14 cellular contexts compared by ENCODE assay signal in the genomic region with DNA sequence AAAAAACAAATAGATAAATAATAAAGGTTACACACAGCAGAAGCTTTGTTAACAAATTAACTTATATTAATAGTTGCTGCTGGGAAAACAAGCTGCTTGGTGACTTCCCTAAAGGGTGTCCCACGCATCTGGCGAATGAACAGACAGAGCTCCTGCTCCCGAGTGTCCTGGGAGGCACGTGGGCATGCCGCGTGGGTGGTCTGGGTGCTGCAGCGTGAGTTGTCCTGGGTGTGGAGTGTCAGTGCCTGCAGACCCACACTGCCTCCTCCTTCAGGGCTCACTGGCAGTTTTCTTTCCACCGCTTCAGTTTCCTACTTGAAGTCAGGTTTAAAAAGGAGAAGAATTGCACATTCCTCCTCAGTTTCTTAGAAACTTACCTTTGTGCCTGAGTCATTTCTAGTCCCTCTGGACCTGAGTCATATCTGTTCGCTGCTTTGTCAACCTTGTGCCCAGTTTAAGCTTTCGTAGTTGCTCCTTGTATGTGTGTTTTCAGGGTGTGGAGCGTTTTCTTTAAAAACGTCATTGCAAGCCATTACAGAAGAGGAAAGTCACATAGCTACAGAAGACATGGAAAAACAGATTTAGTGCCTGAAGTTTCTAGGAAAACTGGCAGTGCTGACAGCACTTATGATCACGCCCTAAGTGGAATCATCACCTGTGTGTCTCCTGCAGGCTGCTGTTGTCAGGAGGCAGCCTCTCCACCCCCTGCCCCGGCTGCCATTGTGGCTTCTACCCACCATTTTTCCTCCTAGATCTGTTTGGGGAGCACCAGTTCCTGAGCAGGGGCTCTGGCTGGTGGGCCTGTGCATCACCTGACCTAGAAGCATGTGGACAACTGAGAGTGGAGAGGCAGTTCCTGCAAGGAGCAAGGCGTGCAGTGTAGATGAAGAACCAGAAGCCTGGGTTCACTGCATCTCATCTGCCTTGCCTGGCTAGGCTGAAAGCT. TPM values are rescaled to one million over a fixed set of nuclear protein-coding genes. Genes with fewer than 3 reads are reported as not detected.
DNase-seq lines count a peak whose midpoint lies in the region; ATAC-seq and TF ChIP-seq lines count a peak whose summit lies in the region.
"Had no signal": no experiment of that assay in that cellular context is flagged by ENCODE, and none has a peak within 500 bp of the region (broad histone marks: within the 10 kb centered on the region; RNA-seq: fewer than 3 reads in every experiment).

No MANE protein-coding gene starts in this region.

- H3K27ac ChIP-seq in mammary epithelial cell (ENCODE audit: insufficient read depth, low read depth, low read length) (peak overlapping the region; percentile 89), neural progenitor cell (no peak overlapping the region)
- H3K27ac ChIP-seq in naive thymus-derived CD4-positive, alpha-beta T cell (ENCODE audit: low read depth, low read length), result no peak overlapping the region
- H3K27ac ChIP-seq: SJSA1 had no signal

- dilution Hi-C loops in mammary epithelial cell (cut with HindIII; ENCODE audit: low sequenced_read_pairs), result no loop called here

- intact Hi-C loops in Calu3 (cut with micrococcal nuclease; ENCODE audit: unreplicated experiment), result no loop called here
- intact Hi-C loops in mammary epithelial cell (cut with micrococcal nuclease), result loop anchor here (1.0 to 2.0 kb wide), 3 partner anchors 9 to 59 kb away; no protein-coding TSS in a partner anchor
- intact Hi-C loops in naive thymus-derived CD4-positive, alpha-beta T cell (cut with micrococcal nuclease), result no loop called here

- H3K4me1 Mint-ChIP-seq in Calu3 (ENCODE audit: low read depth, unreplicated experiment) (no peaks in the 10 kb centered on the region), neural progenitor cell (peaks cover 11% of the 10 kb centered on the region)
- peaks cover 0 to 1% (median 0%) of the 10 kb centered on the region in 7 donors for H3K4me1 Mint-ChIP-seq in naive thymus-derived CD4-positive, alpha-beta T cell
- H3K4me1 Mint-ChIP-seq: CD14-positive monocyte had no signal

- H3K9me3 Mint-ChIP-seq in Calu3 (ENCODE audit: low read depth, unreplicated experiment) (no peaks in the 10 kb centered on the region), neural progenitor cell (no peaks in the 10 kb centered on the region)
- peaks cover 0 to 1% (median 0%) of the 10 kb centered on the region in 11 donors for H3K9me3 Mint-ChIP-seq in naive thymus-derived CD4-positive, alpha-beta T cell
- H3K9me3 Mint-ChIP-seq: activated naive CD4-positive, alpha-beta T cell treated with anti-CD3 and anti-CD28 coated beads for 36 hours; CD14-positive monocyte had no signal

- ATAC-seq in HG02642 (IDR thresholded peaks at IDR 0.05; ENCODE audit: poor library complexity, unreplicated experiment), result peak; percentile 48
- no peak for ATAC-seq in naive thymus-derived CD4-positive, alpha-beta T cell
- ATAC-seq: heart right ventricle had no signal

- in situ Hi-C loops in mammary epithelial cell (cut with MboI; ENCODE audit: low sequenced_read_pairs in 2 of 2), result loop anchor here in 1 of 2 donors (25.0 kb wide), 1 partner anchor 344 kb away; no protein-coding TSS in a partner anchor

- H3K27me3 Mint-ChIP-seq in Calu3 (ENCODE audit: unreplicated experiment), result no peaks in the 10 kb centered on the region
- peaks cover 2% of the 10 kb centered on the region for H3K27me3 Mint-ChIP-seq in neural progenitor cell (ENCODE audit: insufficient read depth, low read depth)
- no peaks in the 10 kb centered on the region for H3K27me3 Mint-ChIP-seq in naive thymus-derived CD4-positive, alpha-beta T cell

- H3K36me3 ChIP-seq in mammary epithelial cell (ENCODE audit: insufficient read depth, low read length) (no peaks in the 10 kb centered on the region), neural progenitor cell (no peaks in the 10 kb centered on the region)
- H3K36me3 ChIP-seq in naive thymus-derived CD4-positive, alpha-beta T cell (ENCODE audit: control insufficient read depth in 2 of 3, insufficient read depth in 3 of 3, low read length in 3 of 3), result no peaks in the 10 kb centered on the region
- H3K36me3 ChIP-seq: SJSA1 had no signal

- H3K4me3 Mint-ChIP-seq in Calu3 (ENCODE audit: low read depth, unreplicated experiment), result no peak overlapping the region
- no peak overlapping the region for H3K4me3 Mint-ChIP-seq in neural progenitor cell
- H3K4me3 Mint-ChIP-seq in naive thymus-derived CD4-positive, alpha-beta T cell, result no peak overlapping the region
- H3K4me3 Mint-ChIP-seq: activated naive CD4-positive, alpha-beta T cell treated with anti-CD3 and anti-CD28 coated beads for 36 hours; CD14-positive monocyte had no signal

- peak overlapping the region in 1 of 3 experiments; percentile 4 for H3K4me3 ChIP-seq in mammary epithelial cell (replicated peaks in 1 of 3; ENCODE audit: insufficient read depth in 1 of 3, low read depth in 2 of 3, low read length in 3 of 3)
- H3K4me3 ChIP-seq in neural progenitor cell, result no peak overlapping the region
- no peak overlapping the region for H3K4me3 ChIP-seq in naive thymus-derived CD4-positive, alpha-beta T cell (ENCODE audit: low read length)
- H3K4me3 ChIP-seq: heart right ventricle, SJSA1, skin epidermis had no signal

- H3K9ac ChIP-seq in mammary epithelial cell (ENCODE audit: insufficient read depth, low read length) (peak overlapping the region; percentile 68), neural progenitor cell (no peak overlapping the region)

- H3K27me3 ChIP-seq in mammary epithelial cell (ENCODE audit: insufficient read depth, low read length) (no peaks in the 10 kb centered on the region), neural progenitor cell (no peaks in the 10 kb centered on the region)
- no peaks in the 10 kb centered on the region for H3K27me3 ChIP-seq in naive thymus-derived CD4-positive, alpha-beta T cell (ENCODE audit: control insufficient read depth in 2 of 2, insufficient read depth in 2 of 2, low read length in 2 of 2)
- H3K27me3 ChIP-seq: heart right ventricle, SJSA1 had no signal

- H2AFZ ChIP-seq in mammary epithelial cell (ENCODE audit: low read depth, low read length) (peak overlapping the region; percentile 47), neural progenitor cell (replicated peaks) (no peak overlapping the region)

- BruUV-seq in Calu3 (replicated peaks; lab: Mats Ljungman, UMichigan) (no TSS peak), mammary epithelial cell (replicated peaks; lab: Mats Ljungman, UMichigan) (no TSS peak)

- WGBS in mammary epithelial cell (ENCODE audit: low coverage, missing lambda C conversion rate), result 31% methylated on average over 10 of the region's 15 CpGs

- H3F3A ChIP-seq in neural progenitor cell (ENCODE audit: low read depth), result no peaks in the 10 kb centered on the region

- POLR2A ChIA-PET in naive thymus-derived CD4-positive, alpha-beta T cell (lab: Charles Lee), result no interaction called here

- TF ChIP-seq CTCF in Calu3 (IDR thresholded peaks at IDR 0.05; ENCODE audit: unreplicated experiment) (no peak), mammary epithelial cell (conservative IDR thresholded peaks at IDR 0.05 in 1 of 2, IDR thresholded peaks at IDR 0.05 in 1 of 2; ENCODE audit: extremely low read depth in 1 of 2, insufficient read depth in 1 of 2, low read depth in 1 of 2, low read length in 2 of 2) (no peak), neural progenitor cell (IDR thresholded peaks at IDR 0.05) (no peak)

- H3K36me3 Mint-ChIP-seq in Calu3 (ENCODE audit: insufficient read depth, unreplicated experiment), result no peaks in the 10 kb centered on the region
- H3K36me3 Mint-ChIP-seq in neural progenitor cell, result peaks cover 18% of the 10 kb centered on the region
- H3K36me3 Mint-ChIP-seq in naive thymus-derived CD4-positive, alpha-beta T cell, result peaks cover 0 to 15% (median 0%) of the 10 kb centered on the region in 5 donors

- H3K9me3 ChIP-seq in mammary epithelial cell (replicated peaks; ENCODE audit: insufficient read depth, low read length) (no peaks in the 10 kb centered on the region), neural progenitor cell (ENCODE audit: low read depth) (no peaks in the 10 kb centered on the region)
- H3K9me3 ChIP-seq in naive thymus-derived CD4-positive, alpha-beta T cell (ENCODE audit: control insufficient read depth in 2 of 3, low read length in 3 of 3), result no peaks in the 10 kb centered on the region
- H3K9me3 ChIP-seq: heart right ventricle, SJSA1 had no signal

- H4K20me1 ChIP-seq in mammary epithelial cell (ENCODE audit: insufficient read depth, low read length) (no peaks in the 10 kb centered on the region), neural progenitor cell (ENCODE audit: low read depth) (peaks cover 12% of the 10 kb centered on the region)

- H3K4me2 ChIP-seq in mammary epithelial cell (ENCODE audit: insufficient read depth, low read depth, low read length) (peak overlapping the region; percentile 83), neural progenitor cell (no peak overlapping the region)

- H3K27ac Mint-ChIP-seq in Calu3 (ENCODE audit: unreplicated experiment), result peak overlapping the region; percentile 18
- peak overlapping the region; percentile 35 for H3K27ac Mint-ChIP-seq in neural progenitor cell
- no peak overlapping the region for H3K27ac Mint-ChIP-seq in naive thymus-derived CD4-positive, alpha-beta T cell
- H3K27ac Mint-ChIP-seq: activated naive CD4-positive, alpha-beta T cell treated with anti-CD3 and anti-CD28 coated beads for 36 hours had no signal

- CTCF ChIA-PET in Calu3 (lab: Charles Lee) (interaction anchor here (0.7 to 1.6 kb wide), 6 partner anchors 9 to 273 kb away, joined by 3 to 4 read pairs (median 4); a partner anchor contains a TSS), mammary epithelial cell (lab: Charles Lee; ENCODE audit: low non-redundant PET) (interaction anchor here (0.6 to 0.7 kb wide), 3 partner anchors 10 to 436 kb away, joined by 3 to 7 read pairs (median 3); no protein-coding TSS in a partner anchor)
- CTCF ChIA-PET in naive thymus-derived CD4-positive, alpha-beta T cell (lab: Charles Lee), result interaction anchor here (0.9 to 1.4 kb wide), 2 partner anchors 17 to 69 kb away, joined by 3 read pairs; no protein-coding TSS in a partner anchor

- no peaks in the 10 kb centered on the region for H3K79me2 ChIP-seq in mammary epithelial cell (ENCODE audit: insufficient read depth, low read length)
- H3K79me2 ChIP-seq in neural progenitor cell (ENCODE audit: low read depth), result no peaks in the 10 kb centered on the region

- peaks cover 19% of the 10 kb centered on the region for H3K4me1 ChIP-seq in mammary epithelial cell (ENCODE audit: insufficient read depth, low read length)
- no peaks in the 10 kb centered on the region for H3K4me1 ChIP-seq in neural progenitor cell
- H3K4me1 ChIP-seq in naive thymus-derived CD4-positive, alpha-beta T cell (ENCODE audit: control insufficient read depth in 2 of 2, insufficient read depth in 2 of 2, low read length in 2 of 2), result no peaks in the 10 kb centered on the region

- DNase-seq in Calu3, result no peak
- peak; percentile 89 for DNase-seq in mammary epithelial cell
- no peak for DNase-seq in neural progenitor cell (ENCODE audit: low spot score)
- no peak for DNase-seq in naive thymus-derived CD4-positive, alpha-beta T cell
- DNase-seq in COR-L47 (lab: John Stamatoyannopoulos, UW), result no peak
- DNase-seq in SK-N-DZ (ENCODE audit: low spot score), result no peak
- DNase-seq in effector CD4-positive, alpha-beta T cell, result no peak
- DNase-seq: activated CD4-positive, CD25-positive, alpha-beta regulatory T cell treated with anti-CD3 and anti-CD28 coated beads, Interleukin-2, amount 50 U/mL, for 72 hours; activated naive CD4-positive, alpha-beta T cell treated with anti-CD3 and anti-CD28 coated beads for 36 hours; heart right ventricle had no signal

RNA-seq across cellular contexts. Expression of a gene that starts 24.5 kb away (rescaled TPM):
- total RNA-seq in Calu3 (2022) (30.9 and 34.8 TPM in 2 replicates), mammary epithelial cell (10 to 100 TPM; 16.5 to 41.8 TPM), neural progenitor cell (ENCODE audit: low replicate concordance) (41.9 and 85.3 TPM in 2 replicates)
- 23.9 TPM for polyA plus RNA-seq in mammary epithelial cell
- 33.9 TPM for polyA minus RNA-seq in mammary epithelial cell
- 10 to 100 TPM in 2 of 5 experiments, 1 to 10 TPM in 3; 4.9 to 27.8 (median 6.5) TPM for total RNA-seq in naive thymus-derived CD4-positive, alpha-beta T cell
- polyA plus RNA-seq in naive thymus-derived CD4-positive, alpha-beta T cell, result 1 to 10 TPM; 7.8 to 8.9 TPM
- polyA plus RNA-seq in SK-N-DZ (2014; cell fraction: cytosol; rRNA removed), result 72.2 and 75.4 TPM in 2 replicates
- polyA plus RNA-seq in SK-N-DZ (2014; cell fraction: nucleus; rRNA removed), result 98.5 and 109 TPM in 2 replicates

Comparison
In these comparisons a context has a peak if more than half of its experiments do, and no peak if none do; other contexts are left out.
1. H3K27ac Mint-ChIP-seq: peak in Calu3 (single experiment) and neural progenitor cell (single experiment); none in naive thymus-derived CD4-positive, alpha-beta T cell (0 of 9).